Comparison of ENCODE assay signal across 19 cellular contexts in the genomic region with DNA sequence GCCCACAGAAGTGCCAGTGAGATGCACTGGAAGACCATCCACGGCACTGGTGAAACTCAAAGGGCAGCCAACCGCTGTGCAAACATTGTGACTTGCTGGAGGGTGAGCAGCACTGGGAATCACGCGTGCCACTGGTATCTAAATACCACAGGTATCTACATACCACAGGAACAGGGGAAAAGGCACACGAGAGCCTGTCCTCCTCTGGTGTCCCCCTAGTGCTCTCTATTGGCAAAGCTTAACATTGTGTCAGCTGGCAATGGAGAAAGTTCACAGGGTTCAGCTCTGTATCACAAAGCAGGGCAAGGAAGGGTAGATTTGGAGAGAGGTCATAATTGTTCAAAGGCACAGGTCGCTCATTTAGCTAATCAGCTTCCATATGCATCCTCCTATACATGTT. TPM values are rescaled to one million over a fixed set of nuclear protein-coding genes. Genes with fewer than 3 reads are reported as not detected.
DNase-seq lines count a peak whose midpoint lies in the region; ATAC-seq, FAIRE-seq and TF ChIP-seq lines count a peak whose summit lies in the region.
"Had no signal": no experiment of that assay in that cellular context is flagged by ENCODE, and none has a peak within 500 bp of the region (broad histone marks: within the 10 kb centered on the region; RNA-seq: fewer than 3 reads in every experiment).

No MANE protein-coding gene starts in this region.

- TF ChIP-seq CTCF in colonic mucosa (IDR thresholded peaks at IDR 0.05), result no peak

- H3K4ac ChIP-seq in neuronal stem cell (ENCODE audit: low read length), result no peak overlapping the region

- no peak overlapping the region for H3K18ac ChIP-seq in neuronal stem cell (ENCODE audit: low read length)

- H3K9ac ChIP-seq in neuronal stem cell (ENCODE audit: low read depth, low read length, poor library complexity), result no peak overlapping the region
- no peak overlapping the region for H3K9ac ChIP-seq in colonic mucosa (ENCODE audit: low read depth in 2 of 2, low read length in 2 of 2)

- ATAC-seq in esophagus mucosa, result peak; percentile 11

- H2AFZ ChIP-seq in neuronal stem cell (ENCODE audit: low read length), result no peak overlapping the region

- H3K4me1 ChIP-seq in neuronal stem cell (ENCODE audit: control insufficient read depth in 2 of 2, insufficient read depth in 1 of 2, low read depth in 1 of 2, low read length in 2 of 2) (peaks cover 0 to 3% of the 10 kb centered on the region in 2 donors), colonic mucosa (no peaks in the 10 kb centered on the region)
- H3K4me1 ChIP-seq: Peyer's patch had no signal

- no peaks in the 10 kb centered on the region for H3K36me3 ChIP-seq in neuronal stem cell (replicated peaks in 1 of 2; ENCODE audit: control insufficient read depth in 2 of 2, insufficient read depth in 2 of 2, low read length in 2 of 2)
- H3K36me3 ChIP-seq in colonic mucosa, result no peaks in the 10 kb centered on the region
- H3K36me3 ChIP-seq: Peyer's patch had no signal

- FAIRE-seq in GM12892 (lab: Jason Lieb, UNC), result peak; percentile 69
- FAIRE-seq: GM12891, GM19239 had no signal

- H3K9me3 ChIP-seq in neuronal stem cell (replicated peaks in 1 of 2; ENCODE audit: control insufficient read depth in 2 of 2, insufficient read depth in 1 of 2, low read depth in 1 of 2, low read length in 2 of 2) (peaks cover 0 to 2% of the 10 kb centered on the region in 2 donors), colonic mucosa (no peaks in the 10 kb centered on the region)
- H3K9me3 ChIP-seq: Peyer's patch had no signal

- no peaks in the 10 kb centered on the region for H3K79me1 ChIP-seq in neuronal stem cell (ENCODE audit: low read depth, low read length)

- no peak overlapping the region for H4K91ac ChIP-seq in neuronal stem cell (ENCODE audit: low read depth, low read length, poor library complexity)

- no peak overlapping the region for H2BK15ac ChIP-seq in neuronal stem cell (ENCODE audit: low read length)

- TF ChIP-seq POLR2A in GM12892 (IDR thresholded peaks at IDR 0.05; ENCODE audit: low read depth, low read length), result no peak

- intact Hi-C loops in colonic mucosa (cut with DNase I), result no loop called here

- no peak overlapping the region for H2BK12ac ChIP-seq in neuronal stem cell (ENCODE audit: low read length)

- no peak overlapping the region for H3K4me2 ChIP-seq in neuronal stem cell (ENCODE audit: insufficient read depth, low read length, poor library complexity, severe bottlenecking)

- H4K8ac ChIP-seq in neuronal stem cell (ENCODE audit: low read depth, low read length), result no peak overlapping the region

- no peak overlapping the region for H2AK5ac ChIP-seq in neuronal stem cell (ENCODE audit: low read depth, low read length)

- H3K23ac ChIP-seq in neuronal stem cell (ENCODE audit: low read depth, low read length, poor library complexity), result no peak overlapping the region

- H2BK120ac ChIP-seq in neuronal stem cell (ENCODE audit: low read depth, low read length), result no peak overlapping the region

- DNase-seq in NCI-H146 (lab: John Stamatoyannopoulos, UW) (peak; percentile 14), NCI-H146 treated with DMSO at 0.1 percent for 48 hours (lab: John Stamatoyannopoulos, UW; ENCODE audit: unreplicated experiment) (no peak), GM12892 (ENCODE audit: insufficient read length) (no peak), NCI-H69 (lab: John Stamatoyannopoulos, UW) (peak; percentile 32), neuronal stem cell (ENCODE audit: low spot score) (no peak), colonic mucosa (no peak)
- DNase-seq in stimulated activated CD4-positive, alpha-beta T cell treated with anti-CD3 and anti-CD28 coated beads, Interleukin-2, amount 100 ng/mL, for 24 hours, result no peak
- DNase-seq: 8988T, COR-L47, Kasumi-1, NCI-H1417, NCI-H2029 treated with DMSO at 0.1 percent for 48 hours, NCI-H226, Peyer's patch, SHP77 treated with DMSO at 0.1 percent for 48 hours had no signal

- no CpG with 5 or more reads among the region's 6 CpGs for WGBS in neuronal stem cell (ENCODE audit: extremely low coverage in 2 of 2, insufficient read length in 2 of 2, insufficient replicate concordance in 1 of 2), 2 donors

- H3K4me3 ChIP-seq in neuronal stem cell (ENCODE audit: low read length in 2 of 2) (peak overlapping the region in 1 of 2 donors; percentile 53), colonic mucosa (no peak overlapping the region)
- H3K4me3 ChIP-seq: Peyer's patch had no signal

- no peak overlapping the region for H2BK5ac ChIP-seq in neuronal stem cell (ENCODE audit: low read length)

- H3K27ac ChIP-seq in neuronal stem cell (replicated peaks; ENCODE audit: low read length) (no peak overlapping the region), colonic mucosa (no peak overlapping the region)
- H3K27ac ChIP-seq: C4-2B, Peyer's patch had no signal

- H3K27me3 ChIP-seq in neuronal stem cell (ENCODE audit: control insufficient read depth in 3 of 3, insufficient read depth in 3 of 3, low read depth in 1 of 3, low read length in 3 of 3) (peaks cover 0 to 35% (median 3%) of the 10 kb centered on the region in 3 experiments), colonic mucosa (no peaks in the 10 kb centered on the region)
- H3K27me3 ChIP-seq: Peyer's patch had no signal

- H3K14ac ChIP-seq in neuronal stem cell (ENCODE audit: low read length), result no peak overlapping the region

RNA-seq across cellular contexts. Expression of gene SEC11C, which starts 12.6 kb away (rescaled TPM):
- polyA plus RNA-seq in GM12892 (2012; ENCODE audit: missing spikeins), result 278 TPM
- total RNA-seq in esophagus mucosa (32.6 TPM), colonic mucosa (10 to 100 TPM; 50.8 to 88.2 TPM)
- polyA plus RNA-seq in neuronal stem cell (2013, experiment 1 of 2), result 67.4 TPM
- polyA plus RNA-seq in neuronal stem cell (2013, experiment 2 of 2), result 68.5 TPM

Comparison
In these comparisons a context has a peak if more than half of its experiments do, and no peak if none do; other contexts are left out.
1. DNase-seq: peak in NCI-H146 (single experiment) and NCI-H69 (single experiment); none in NCI-H146 treated with DMSO at 0.1 percent for 48 hours (single experiment), GM12892 (single experiment), stimulated activated CD4-positive, alpha-beta T cell treated with anti-CD3 and anti-CD28 coated beads, Interleukin-2, amount 100 ng/mL, for 24 hours (0 of 2), neuronal stem cell (single experiment) and colonic mucosa (single experiment).